Comparison of ENCODE assay signal across 10 cellular contexts in genomic region chr9:105243015-105243686, GRCh38. TPM values are rescaled to one million over a fixed set of nuclear protein-coding genes. Genes with fewer than 3 reads are reported as not detected.
A peak's percentile ranks its signal among the peaks of the same experiment; 100 is the strongest.
DNase-seq lines count a peak whose midpoint lies in the region; ATAC-seq and TF ChIP-seq lines count a peak whose summit lies in the region.
"Had no signal": no experiment of that assay in that cellular context is flagged by ENCODE, and none has a peak within 500 bp of the region (broad histone marks: within the 10 kb centered on the region; RNA-seq: fewer than 3 reads in every experiment).

No MANE protein-coding gene starts in this region.

- H4K20me1 ChIP-seq in BLaER1 treated with 17β-estradiol and CSF1 and Interleukin-3, amounts not matched to agents 10 nM and 100 nM = peaks cover 0 to 26% (median 7%) of the 10 kb centered on the region in 11 experiments; a peak in 6 of 22 replicates

- H3K27me3 ChIP-seq in BLaER1 treated with 17β-estradiol and CSF1 and Interleukin-3, amounts not matched to agents 10 nM and 100 nM = no peaks in the 10 kb centered on the region

- no peaks in the 10 kb centered on the region for H3K36me3 Mint-ChIP-seq in natural killer cell

- H3K36me3 ChIP-seq in BLaER1 treated with 17β-estradiol and CSF1 and Interleukin-3, amounts not matched to agents 10 nM and 100 nM = no peaks in the 10 kb centered on the region

- peak overlapping the region in 3 of 11 experiments; percentile 7 to 23 (median 8); a peak in 2 of 22 replicates for H3K9ac ChIP-seq in BLaER1 treated with 17β-estradiol and CSF1 and Interleukin-3, amounts not matched to agents 10 nM and 100 nM

- intact Hi-C loops in natural killer cell (cut with micrococcal nuclease) = loop anchor here (5.0 to 10.0 kb wide), 2 partner anchors 316 to 1148 kb away; partner anchors contain the start of genes ABCA1 and SMC2

- H3K9me3 Mint-ChIP-seq in natural killer cell = no peaks in the 10 kb centered on the region

- peak overlapping the region; percentile 90 for H3K4me3 Mint-ChIP-seq in natural killer cell

- DNase-seq in MV-4-11 (lab: John Stamatoyannopoulos, UW) (peak; percentile 29), dedifferentiated amniotic fluid mesenchymal stem cell (ENCODE audit: extremely low spot score) (peak; percentile 31), natural killer cell (no peak), cerebellar cortex (ENCODE audit: low spot score) (no peak), DMS79 (lab: John Stamatoyannopoulos, UW) (no peak), GM13976 (ENCODE audit: low spot score) (no peak)
- DNase-seq: amygdala, SHP77 had no signal

- peaks cover 17 to 30% of the 10 kb centered on the region in 2 donors for H3K27me3 Mint-ChIP-seq in natural killer cell (ENCODE audit: low read depth in 2 of 2)

- no peaks in the 10 kb centered on the region for H3K9me3 ChIP-seq in BLaER1 treated with 17β-estradiol and CSF1 and Interleukin-3, amounts not matched to agents 10 nM and 100 nM (replicated peaks in 1 of 11)

- H3K4me2 ChIP-seq in BLaER1 treated with 17β-estradiol and CSF1 and Interleukin-3, amounts not matched to agents 10 nM and 100 nM = peak overlapping the region; percentile 55 to 96 (median 86)

- H3K4me1 Mint-ChIP-seq in natural killer cell = peaks cover 29 to 36% of the 10 kb centered on the region in 2 donors

- in situ Hi-C loops in GM13976 (cut with MboI; ENCODE audit: low sequenced_read_pairs, unreplicated experiment) = no loop called here

- H3K27ac ChIP-seq in BLaER1 treated with 17β-estradiol and CSF1 and Interleukin-3, amounts not matched to agents 10 nM and 100 nM = peak overlapping the region in 8 of 11 experiments; percentile 2 to 88 (median 55); a peak in 9 of 22 replicates

- H3K4me3 ChIP-seq in BLaER1 treated with 17β-estradiol and CSF1 and Interleukin-3, amounts not matched to agents 10 nM and 100 nM = peak overlapping the region in 3 of 10 experiments; percentile 4 to 32 (median 15); a peak in 4 of 20 replicates

- no peak for ATAC-seq in natural killer cell
- ATAC-seq in GM21529 (IDR thresholded peaks at IDR 0.05; ENCODE audit: unreplicated experiment) = no peak

- TF ChIP-seq CTCF in natural killer cell (IDR thresholded peaks at IDR 0.05) (no peak), GM13976 (IDR thresholded peaks at IDR 0.05; ENCODE audit: borderline replicate concordance, control extremely low read depth, extremely low read depth, insufficient read depth, missing control alignments) (no peak)

- peaks cover 39 to 62% (median 56%) of the 10 kb centered on the region in 10 experiments for H3K4me1 ChIP-seq in BLaER1 treated with 17β-estradiol and CSF1 and Interleukin-3, amounts not matched to agents 10 nM and 100 nM

- H3K27ac Mint-ChIP-seq in natural killer cell = peak overlapping the region in 1 of 2 donors; percentile 95

RNA-seq across cellular contexts. Expression of gene SLC44A1, which starts 1.3 kb away (rescaled TPM):
- 1 to 10 TPM; 7.1 to 8.3 (median 7.9) TPM for total RNA-seq in natural killer cell

Comparison
In these comparisons a context has a peak if more than half of its experiments do, and no peak if none do; other contexts are left out.
1. DNase-seq: peak in MV-4-11 (single experiment) and dedifferentiated amniotic fluid mesenchymal stem cell (single experiment); none in natural killer cell (single experiment), cerebellar cortex (single experiment), DMS79 (single experiment) and GM13976 (single experiment).